In genomic region chr20:30579824-30580438, GRCh38 we compare ENCODE assay signal across 8 cellular contexts.
DNase-seq lines count a peak whose midpoint lies in the region; ATAC-seq and TF ChIP-seq lines count a peak whose summit lies in the region.
"Not testable (repeated sequence)": the region's sequence is repeated elsewhere in the genome, so short reads cannot be mapped to it uniquely, and the experiment has no call there.

No MANE protein-coding gene starts in this region.

- not testable (repeated sequence) for H3K9me3 ChIP-seq in mammary epithelial cell (replicated peaks; ENCODE audit: insufficient read depth, low read length); trophoblast cell (ENCODE audit: insufficient read depth, low read depth, low read length); upper lobe of right lung

- not testable (repeated sequence) for H3K14ac ChIP-seq in trophoblast cell (ENCODE audit: low read length)

- H3K4me1 ChIP-seq in mammary epithelial cell (ENCODE audit: insufficient read depth, low read length); trophoblast cell (ENCODE audit: control insufficient read depth in 1 of 2, insufficient read depth in 2 of 2, low read length in 2 of 2); upper lobe of right lung: not testable (repeated sequence)

- H3K18ac ChIP-seq in trophoblast cell (ENCODE audit: low read length), result not testable (repeated sequence)

- 16% methylated on average over 10 of the region's 27 CpGs for WGBS in mammary epithelial cell (ENCODE audit: low coverage, missing lambda C conversion rate)
- no CpG with 5 or more reads among the region's 27 CpGs for whole genome bisulfite sequencing in trophoblast cell (ENCODE audit: extremely low coverage, insufficient coverage, insufficient read length)

- not testable (repeated sequence) for H3K36me3 ChIP-seq in mammary epithelial cell (ENCODE audit: insufficient read depth, low read length); trophoblast cell (ENCODE audit: control insufficient read depth in 1 of 2, insufficient read depth in 2 of 2, low read length in 2 of 2); upper lobe of right lung

- ATAC-seq in upper lobe of right lung, result peak; percentile 100

- H3K23ac ChIP-seq in trophoblast cell (ENCODE audit: low read length), result not testable (repeated sequence)

- POLR2A ChIA-PET in RWPE1 (lab: Yijun Ruan, JAX; ENCODE audit: low non-redundant PET), result not testable (repeated sequence)

- CTCF ChIA-PET in RWPE1 (lab: Yijun Ruan, JAX); mammary epithelial cell (lab: Charles Lee; ENCODE audit: low non-redundant PET): not testable (repeated sequence)

- not testable (repeated sequence) for H3K79me1 ChIP-seq in trophoblast cell (ENCODE audit: low read length)

- H2BK120ac ChIP-seq in trophoblast cell (ENCODE audit: insufficient read depth, low read length, poor library complexity), result not testable (repeated sequence)

- not testable (repeated sequence) for BruUV-seq in mammary epithelial cell (replicated peaks; lab: Mats Ljungman, UMichigan)

- not testable (repeated sequence) for H4K20me1 ChIP-seq in mammary epithelial cell (ENCODE audit: insufficient read depth, low read length)

- H4K12ac ChIP-seq in trophoblast cell (ENCODE audit: low read depth, low read length), result not testable (repeated sequence)

- H2BK12ac ChIP-seq in trophoblast cell (ENCODE audit: low read length), result not testable (repeated sequence)

- H2BK5ac ChIP-seq in trophoblast cell (ENCODE audit: low read depth, low read length, poor library complexity), result not testable (repeated sequence)

- peak; percentile 88 for DNase-seq in Daoy (ENCODE audit: low read depth)
- DNase-seq in NCI-H187 (lab: John Stamatoyannopoulos, UW), result peak; percentile 50 to 55
- DNase-seq in RWPE1 (ENCODE audit: low spot score), result peak; percentile 42
- DNase-seq in mammary epithelial cell, result peak; percentile 53
- DNase-seq in foreskin melanocyte, result peak; percentile 74
- DNase-seq in left kidney (ENCODE audit: low read depth, low spot score), result peak; percentile 64
- peak; percentile 42 to 48 for DNase-seq in trophoblast cell
- DNase-seq in upper lobe of right lung, result not testable (repeated sequence)

- not testable (repeated sequence) for H2AK5ac ChIP-seq in trophoblast cell (ENCODE audit: low read length)

- not testable (repeated sequence) for H3K9ac ChIP-seq in mammary epithelial cell (ENCODE audit: insufficient read depth, low read length); trophoblast cell (ENCODE audit: low read length)

- not testable (repeated sequence) for TF ChIP-seq CTCF in RWPE1 (conservative IDR thresholded peaks at IDR 0.05; ENCODE audit: low read depth); mammary epithelial cell (conservative IDR thresholded peaks at IDR 0.05 in 1 of 2, IDR thresholded peaks at IDR 0.05 in 1 of 2; ENCODE audit: extremely low read depth in 1 of 2, insufficient read depth in 1 of 2, low read depth in 1 of 2, low read length in 2 of 2); upper lobe of right lung (IDR thresholded peaks at IDR 0.05)

- H4K91ac ChIP-seq in trophoblast cell (ENCODE audit: low read depth, low read length), result not testable (repeated sequence)

- H3K4me2 ChIP-seq in mammary epithelial cell (ENCODE audit: insufficient read depth, low read depth, low read length) (peak overlapping the region; percentile 24), trophoblast cell (ENCODE audit: low read length) (peak overlapping the region; percentile 57)

- in situ Hi-C loops in mammary epithelial cell (cut with MboI; ENCODE audit: low sequenced_read_pairs in 2 of 2), result not testable (repeated sequence)

- not testable (repeated sequence) for H3K4ac ChIP-seq in trophoblast cell (ENCODE audit: low read depth, low read length)

- dilution Hi-C loops in mammary epithelial cell (cut with HindIII; ENCODE audit: low sequenced_read_pairs), result not testable (repeated sequence)

- not testable (repeated sequence) for H3K27ac ChIP-seq in RWPE1; mammary epithelial cell (ENCODE audit: insufficient read depth, low read depth, low read length); trophoblast cell (ENCODE audit: low read depth, low read length); upper lobe of right lung

- intact Hi-C loops in mammary epithelial cell (cut with micrococcal nuclease); upper lobe of right lung (cut with DNase I): not testable (repeated sequence)

- not testable (repeated sequence) for H3K27me3 ChIP-seq in mammary epithelial cell (ENCODE audit: insufficient read depth, low read length); trophoblast cell (ENCODE audit: insufficient read depth, low read length); upper lobe of right lung

- not testable (repeated sequence) for H3K79me2 ChIP-seq in mammary epithelial cell (ENCODE audit: insufficient read depth, low read length); trophoblast cell (ENCODE audit: control insufficient read depth, insufficient read depth, low read length, poor library complexity)

- H2AFZ ChIP-seq in mammary epithelial cell (ENCODE audit: low read depth, low read length) (peak overlapping the region; percentile 85), trophoblast cell (ENCODE audit: insufficient read depth, low read length, poor library complexity) (peak overlapping the region; percentile 30)

- peak overlapping the region; percentile 63 for H4K8ac ChIP-seq in trophoblast cell (ENCODE audit: low read depth, low read length)

- H3K4me3 ChIP-seq in mammary epithelial cell (replicated peaks in 1 of 3; ENCODE audit: insufficient read depth in 1 of 3, low read depth in 2 of 3, low read length in 3 of 3), result peak overlapping the region in 2 of 3 experiments; percentile 38 to 51
- peak overlapping the region; percentile 56 for H3K4me3 ChIP-seq in trophoblast cell (ENCODE audit: low read depth, low read length)
- H3K4me3 ChIP-seq in upper lobe of right lung, result peak overlapping the region; percentile 55
